ENCODE assay signal across 9 cellular contexts in genomic region chr1:173900992-173901391, GRCh38. TPM values are rescaled to one million over a fixed set of nuclear protein-coding genes. Genes with fewer than 3 reads are reported as not detected.
"Had no signal": no experiment of that assay in that cellular context is flagged by ENCODE, and none has a peak within 500 bp of the region (broad histone marks: within the 10 kb centered on the region; RNA-seq: fewer than 3 reads in every experiment).

No MANE protein-coding gene starts in this region.

- FAIRE-seq: H1, H54, HTR-8/SVneo had no signal

- H3K27ac ChIP-seq: GM23248 had no signal

- H3K4me3 ChIP-seq: GM23248 had no signal

- DNase-seq: GM23248, H9, HCEC 1CT, KBM-7 had no signal

- H2AFZ ChIP-seq: GM23248 had no signal

- H3K9ac ChIP-seq: GM23248 had no signal

RNA-seq across cellular contexts. Expression of gene SERPINC1, which starts 16.1 kb away (rescaled TPM):
- total RNA-seq: GM23248, H1, H9, HT-29 had no signal
- polyA plus RNA-seq: GM23248, IgD-negative memory B cell had no signal
